ENCODE assay signal across 30 cellular contexts in the genomic region with DNA sequence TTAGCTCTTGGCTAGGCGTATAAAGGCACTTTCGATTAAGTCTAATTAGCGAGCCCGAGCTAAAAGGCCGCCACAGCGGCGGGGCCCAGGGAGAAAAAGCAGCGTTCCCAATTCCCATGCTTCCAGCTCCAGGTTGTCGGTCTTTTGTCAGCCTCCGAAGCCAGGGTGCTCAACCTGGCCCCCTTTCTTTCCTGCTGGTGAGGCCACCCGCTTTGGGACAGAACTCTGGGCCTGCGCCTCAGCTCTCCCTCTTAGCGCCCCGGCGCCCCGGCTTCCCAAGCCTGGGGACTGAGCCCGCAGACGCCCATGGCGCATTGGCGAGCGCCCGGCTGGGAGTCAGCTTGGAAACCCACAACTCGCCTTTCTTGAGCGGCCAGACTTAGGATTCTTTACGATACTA. TPM values are rescaled to one million over a fixed set of nuclear protein-coding genes. Genes with fewer than 3 reads are reported as not detected.
"Had no signal": no experiment of that assay in that cellular context is flagged by ENCODE, and none has a peak within 500 bp of the region (broad histone marks: within the 10 kb centered on the region; RNA-seq: fewer than 3 reads in every experiment).

No MANE protein-coding gene starts in this region.

- H2AFZ ChIP-seq: parathyroid adenoma had no signal

- H3K4me1 ChIP-seq: body of pancreas, parathyroid adenoma, sigmoid colon, transverse colon had no signal

- H3K79me2 ChIP-seq: parathyroid adenoma had no signal

- H3K4me2 ChIP-seq: smooth muscle cell had no signal

- H3K27me3 ChIP-seq: body of pancreas had no signal

- H3K36me3 Mint-ChIP-seq: activated CD4-positive, alpha-beta memory T cell treated with anti-CD3 and anti-CD28 coated beads for 36 hours; activated naive CD4-positive, alpha-beta T cell treated with anti-CD3 and anti-CD28 coated beads, Interleukin-2, amount 10 ng/mL, durations not matched to agents 7 days and 5 days; stimulated activated naive B cell treated with anti-CD40 and anti-IgM and Interleukin-4, amounts not matched to agents 10 μg/mL and 1 μg/mL and 100 μg/mL, for 72 hours had no signal

- H3K9ac ChIP-seq: parathyroid adenoma had no signal

- H3K4me1 Mint-ChIP-seq: activated naive CD4-positive, alpha-beta T cell treated with anti-CD3 and anti-CD28 coated beads, Interleukin-2, amount 10 ng/mL, durations not matched to agents 7 days and 5 days; activated naive CD8-positive, alpha-beta T cell treated with anti-CD3 and anti-CD28 coated beads, Interleukin-2, amount 50 U/mL, for 24 hours; nephron; stimulated activated naive B cell treated with anti-CD40 and anti-IgM and Interleukin-4, amounts not matched to agents 10 μg/mL and 1 μg/mL and 100 μg/mL, for 72 hours had no signal

- H3K27ac ChIP-seq: body of pancreas, cardiac muscle cell, heart right ventricle, left ventricle myocardium inferior, parathyroid adenoma, sigmoid colon, transverse colon had no signal

- FAIRE-seq: endometrium, urothelium cell line had no signal

- ATAC-seq: activated naive CD8-positive, alpha-beta T cell treated with anti-CD3 and anti-CD28 coated beads, Interleukin-2, amount 50 U/mL, for 24 hours; body of pancreas; heart right ventricle; stimulated activated naive B cell treated with anti-CD40 and anti-IgM and Interleukin-4, amounts not matched to agents 10 μg/mL and 1 μg/mL and 100 μg/mL, for 72 hours had no signal

- H3K9me3 Mint-ChIP-seq: activated CD4-positive, alpha-beta memory T cell treated with anti-CD3 and anti-CD28 coated beads for 36 hours; activated naive CD4-positive, alpha-beta T cell treated with anti-CD3 and anti-CD28 coated beads, Interleukin-2, amount 10 ng/mL, durations not matched to agents 7 days and 5 days; T-helper 1 cell treated with Interleukin-12 subunit alpha and Interleukin-12 subunit beta and Interleukin-4 antibody, amounts not matched to agents 30 μg/mL and 1 μg/mL, for 36 hours had no signal

- H3K9me3 ChIP-seq: body of pancreas, sigmoid colon, transverse colon had no signal

- H3K4me3 Mint-ChIP-seq: activated CD4-positive, alpha-beta memory T cell treated with anti-CD3 and anti-CD28 coated beads for 36 hours; activated naive CD4-positive, alpha-beta T cell treated with anti-CD3 and anti-CD28 coated beads, Interleukin-2, amount 10 ng/mL, durations not matched to agents 7 days and 5 days; activated naive CD8-positive, alpha-beta T cell treated with anti-CD3 and anti-CD28 coated beads, Interleukin-2, amount 50 U/mL, for 24 hours; nephron; stimulated activated naive B cell treated with anti-CD40 and anti-IgM and Interleukin-4, amounts not matched to agents 10 μg/mL and 1 μg/mL and 100 μg/mL, for 72 hours had no signal

- H3K27ac Mint-ChIP-seq: activated CD4-positive, alpha-beta memory T cell treated with anti-CD3 and anti-CD28 coated beads for 36 hours; activated naive CD8-positive, alpha-beta T cell treated with anti-CD3 and anti-CD28 coated beads, Interleukin-2, amount 50 U/mL, for 24 hours; nephron; T-helper 1 cell treated with Interleukin-12 subunit alpha and Interleukin-12 subunit beta and Interleukin-4 antibody, amounts not matched to agents 30 μg/mL and 1 μg/mL, for 36 hours had no signal

- H3K4me3 ChIP-seq: body of pancreas, cardiac muscle cell, heart right ventricle, left ventricle myocardium inferior, sigmoid colon, smooth muscle cell, transverse colon had no signal

- H3K36me3 ChIP-seq: cardiac muscle cell, heart right ventricle, left ventricle myocardium inferior, sigmoid colon, transverse colon had no signal

- DNase-seq: activated CD4-positive, alpha-beta memory T cell treated with anti-CD3 and anti-CD28 coated beads for 36 hours; activated CD4-positive, alpha-beta T cell treated with anti-CD3 and anti-CD28 coated beads for 48 hours; activated CD4-positive, CD25-positive, alpha-beta regulatory T cell; activated naive CD4-positive, alpha-beta T cell treated with anti-CD3 and anti-CD28 coated beads, Interleukin-2, amount 10 ng/mL, durations not matched to agents 7 days and 5 days; activated naive CD8-positive, alpha-beta T cell treated with anti-CD3 and anti-CD28 coated beads, Interleukin-2, amount 50 U/mL, for 24 hours; activated T-cell treated with anti-CD3 and anti-CD28 coated beads, Interleukin-2, amount 50 U/mL, for 48 hours; body of pancreas; foreskin fibroblast; heart right ventricle; kidney glomerular epithelial cell; left ventricle myocardium inferior; mammary epithelial cell; sigmoid colon; stimulated activated CD4-positive, alpha-beta T cell treated with anti-CD3 and anti-CD28 coated beads, Interleukin-15, amount 100 ng/mL, for 24 hours; stimulated activated naive B cell treated with anti-CD40 and anti-IgM and Interleukin-4, amounts not matched to agents 10 μg/mL and 1 μg/mL and 100 μg/mL, for 72 hours; T1000; transverse colon had no signal

RNA-seq across cellular contexts. Expression of a gene that starts 33.4 kb away (rescaled TPM):
- total RNA-seq: activated CD4-positive, alpha-beta memory T cell treated with anti-CD3 and anti-CD28 coated beads for 36 hours; body of pancreas; cerebellum; epithelial cell of proximal tubule; mammary epithelial cell; mononuclear cell; myocyte; pulmonary artery endothelial cell; sigmoid colon; smooth muscle cell; temporal lobe; transverse colon had no signal
- polyA plus RNA-seq: mammary epithelial cell, sigmoid colon, smooth muscle cell had no signal
